In the genomic region with DNA sequence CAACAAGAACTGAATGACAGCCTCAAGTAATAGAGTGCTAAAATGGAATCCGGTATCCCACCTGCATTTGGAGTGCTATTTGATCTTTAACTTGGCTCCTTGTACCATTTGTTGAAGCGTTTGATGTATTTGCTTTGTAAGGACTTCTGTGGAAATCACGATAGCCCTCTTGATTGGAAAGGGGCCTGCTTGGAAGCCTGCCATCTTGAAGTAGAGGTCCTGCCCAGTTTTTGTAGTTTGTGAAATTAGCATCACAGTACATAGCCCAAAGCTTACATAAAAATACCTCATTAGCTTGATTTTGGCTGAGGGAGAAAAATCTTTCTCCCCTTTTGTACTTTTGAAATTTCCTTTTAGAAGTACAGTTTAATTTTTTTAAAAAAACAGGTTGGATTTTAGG, we compare ENCODE assay signal across 19 cellular contexts. TPM values are rescaled to one million over a fixed set of nuclear protein-coding genes. Genes with fewer than 3 reads are reported as not detected.
DNase-seq lines count a peak whose midpoint lies in the region; ATAC-seq, FAIRE-seq and TF ChIP-seq lines count a peak whose summit lies in the region.
"Had no signal": no experiment of that assay in that cellular context is flagged by ENCODE, and none has a peak within 500 bp of the region (broad histone marks: within the 10 kb centered on the region; RNA-seq: fewer than 3 reads in every experiment).

No MANE protein-coding gene starts in this region.

- H3K9ac ChIP-seq in HepG2 (ENCODE audit: insufficient read depth, low read depth, low read length) (no peak overlapping the region), SU-DHL-6 (ENCODE audit: low read length) (no peak overlapping the region)

- H3K4me3 ChIP-seq in HepG2 (replicated peaks in 1 of 3; ENCODE audit: insufficient read depth in 1 of 3, low read depth in 2 of 3, low read length in 3 of 3) (no peak overlapping the region), right lobe of liver (no peak overlapping the region), SU-DHL-6 (ENCODE audit: insufficient read depth, low read length, poor library complexity, severe bottlenecking) (no peak overlapping the region)
- H3K4me3 ChIP-seq: prostate gland, smooth muscle cell, thyroid gland had no signal

- H3K79me2 ChIP-seq in HepG2 (ENCODE audit: insufficient read depth, low read length) (peaks cover 48% of the 10 kb centered on the region), SU-DHL-6 (ENCODE audit: insufficient read depth, low read length) (peaks cover 65% of the 10 kb centered on the region)

- H4K20me1 ChIP-seq in HepG2 (ENCODE audit: insufficient read depth, low read length): peaks cover 12% of the 10 kb centered on the region; the same call in 1 of the 2 replicates
- H4K20me1 ChIP-seq in SU-DHL-6 (ENCODE audit: low read depth, low read length): peaks cover 28% of the 10 kb centered on the region

- in situ Hi-C loops in HepG2 (cut with HindIII; ENCODE audit: extremely low pct_ligation_motif_present, low pct_unique_long_range_greater_than_20kb): no loop called here

- H3K4me2 ChIP-seq in HepG2 (ENCODE audit: low read depth, low read length): 0 out of 2 replicates have a peak overlapping the region, but pooled peaks have one; percentile 96
- H3K4me2 ChIP-seq in SU-DHL-6 (ENCODE audit: low read depth, low read length, poor library complexity, severe bottlenecking): peak overlapping the region; percentile 98
- H3K4me2 ChIP-seq: smooth muscle cell had no signal

- WGBS in HepG2 (ENCODE audit: low lambda C conversion rate): 92% methylated on average over 3 of the region's 3 CpGs
- 35% methylated on average over 3 of the region's 3 CpGs for WGBS in right lobe of liver (ENCODE audit: insufficient coverage, low coverage, low lambda C conversion rate, missing lambda C conversion rate)

- H3K4me1 ChIP-seq in HepG2 (ENCODE audit: insufficient read depth, low read length) (peaks cover 37% of the 10 kb centered on the region), right lobe of liver (peaks cover 0 to 11% (median 0%) of the 10 kb centered on the region in 4 donors)
- H3K4me1 ChIP-seq: prostate gland had no signal

- POLR2A ChIA-PET in HepG2 (lab: Yijun Ruan, JAX): no interaction called here

- no peak for FAIRE-seq in HepG2 (lab: Jason Lieb, UNC)
- FAIRE-seq: islet of Langerhans had no signal

- H3K36me3 ChIP-seq in HepG2 (replicated peaks in 1 of 2; ENCODE audit: control insufficient read depth in 1 of 2, insufficient read depth in 2 of 2, low read length in 2 of 2) (peaks cover 6 to 32% of the 10 kb centered on the region in 2 experiments), right lobe of liver (no peaks in the 10 kb centered on the region), SU-DHL-6 (ENCODE audit: low read length) (peaks cover 20% of the 10 kb centered on the region)
- H3K36me3 ChIP-seq: brain microvascular endothelial cell, prostate gland, thyroid gland had no signal

- no peak for TF ChIP-seq RAD21 in HepG2 (CRISPR knock-in tag; IDR thresholded peaks at IDR 0.05)

- TF ChIP-seq EP300 in HepG2 (IDR thresholded peaks at IDR 0.05; ENCODE audit: low read depth in 2 of 2, low read length in 2 of 2) (no peak), HepG2 (CRISPR knock-in tag; IDR thresholded peaks at IDR 0.05; ENCODE audit: borderline replicate concordance) (no peak)

- DNase-seq in HepG2 (ENCODE audit: low spot score): no peak
- no peak for DNase-seq in right lobe of liver
- peak; percentile 27 for DNase-seq in NCI-H1092 (lab: John Stamatoyannopoulos, UW)
- DNase-seq in amygdala (lab: John Stamatoyannopoulos, UW): no peak
- no peak for DNase-seq in HK-2 (ENCODE audit: unreplicated experiment)
- DNase-seq in GM19238 (ENCODE audit: insufficient read length, low spot score): no peak
- DNase-seq: activated naive CD4-positive, alpha-beta T cell treated with Interleukin-2 at 50 U/mL for 16 hours; brain microvascular endothelial cell; DMS53; glutamatergic neuron; naive thymus-derived CD8-positive, alpha-beta T cell; NCI-H1694; thyroid gland had no signal

- no TSS peak for BruUV-seq in HepG2 (replicated peaks; lab: Mats Ljungman, UMichigan)

- TF ChIP-seq CTCF in HepG2 (CRISPR knock-in tag; IDR thresholded peaks at IDR 0.05) (no peak), right lobe of liver (IDR thresholded peaks at IDR 0.05) (no peak), SU-DHL-6 (IDR thresholded peaks at IDR 0.05; ENCODE audit: insufficient read depth, low read length, poor library complexity, severe bottlenecking) (no peak)

- no peaks in the 10 kb centered on the region for H3F3A ChIP-seq in SU-DHL-6 (ENCODE audit: insufficient read depth)

- H3K27me3 ChIP-seq in HepG2 (ENCODE audit: control insufficient read depth in 1 of 2, insufficient read depth in 2 of 2, low read length in 2 of 2) (no peaks in the 10 kb centered on the region), right lobe of liver (peaks cover 6 to 24% of the 10 kb centered on the region in 2 donors), SU-DHL-6 (ENCODE audit: low read length) (no peaks in the 10 kb centered on the region)
- H3K27me3 ChIP-seq: brain microvascular endothelial cell had no signal

- no peak for ATAC-seq in HepG2
- no peak for ATAC-seq in right lobe of liver
- ATAC-seq in HG02763 (IDR thresholded peaks at IDR 0.05; ENCODE audit: unreplicated experiment): no peak
- ATAC-seq: naive thymus-derived CD8-positive, alpha-beta T cell had no signal

- no peaks in the 10 kb centered on the region for H3K9me2 ChIP-seq in SU-DHL-6 (replicated peaks; ENCODE audit: insufficient read depth, low read length)

- intact Hi-C loops in HepG2 (cut with micrococcal nuclease; ENCODE audit: unreplicated experiment) (loop anchor here (10.0 kb wide), 2 partner anchors 133 to 283 kb away; partner anchors contain the start of gene MAP3K20), right lobe of liver (cut with DNase I) (no loop called here)

- CTCF ChIA-PET in HepG2 (lab: Yijun Ruan, JAX; ENCODE audit: low intra/inter-chr PET ratio, low total read pairs): no interaction called here

- no peaks in the 10 kb centered on the region for H3K9me3 ChIP-seq in HepG2 (ENCODE audit: low read length)
- no peaks in the 10 kb centered on the region for H3K9me3 ChIP-seq in right lobe of liver
- H3K9me3 ChIP-seq in SU-DHL-6 (ENCODE audit: insufficient read depth, low read length): no peaks in the 10 kb centered on the region
- H3K9me3 ChIP-seq: prostate gland, thyroid gland had no signal

- no peak overlapping the region for H3K27ac ChIP-seq in HepG2 (ENCODE audit: extremely low read length, insufficient read depth, low read length)
- no peak overlapping the region for H3K27ac ChIP-seq in right lobe of liver
- H3K27ac ChIP-seq in SU-DHL-6 (ENCODE audit: low read depth, low read length): 0 out of 2 replicates have a peak overlapping the region, but pooled peaks have one; percentile 4
- H3K27ac ChIP-seq: brain microvascular endothelial cell, HL-60, prostate gland, thyroid gland had no signal

- TF ChIP-seq POLR2A in HepG2 (IDR thresholded peaks at IDR 0.05; ENCODE audit: insufficient read depth in 1 of 2, low read depth in 2 of 2, low read length in 2 of 2) (no peak), right lobe of liver (IDR thresholded peaks at IDR 0.05) (no peak)

- H2AFZ ChIP-seq in HepG2 (ENCODE audit: low read length): no peak overlapping the region
- H2AFZ ChIP-seq in SU-DHL-6 (ENCODE audit: low read depth, low read length, severe bottlenecking): no peak overlapping the region

TF ChIP-seq in HepG2, 621 proteins besides CTCF, POLR2A, EP300 and RAD21:
- TF ChIP-seq IRX3 (CRISPR knock-in tag; IDR thresholded peaks at IDR 0.05; ENCODE audit: borderline replicate concordance, low read depth) (no peak), DPF2 (CRISPR knock-in tag; IDR thresholded peaks at IDR 0.05; ENCODE audit: borderline replicate concordance, low read depth) (no peak), KLF9 (CRISPR knock-in tag; IDR thresholded peaks at IDR 0.05; ENCODE audit: low read depth) (no peak)
- TF ChIP-seq, protein P1, sequence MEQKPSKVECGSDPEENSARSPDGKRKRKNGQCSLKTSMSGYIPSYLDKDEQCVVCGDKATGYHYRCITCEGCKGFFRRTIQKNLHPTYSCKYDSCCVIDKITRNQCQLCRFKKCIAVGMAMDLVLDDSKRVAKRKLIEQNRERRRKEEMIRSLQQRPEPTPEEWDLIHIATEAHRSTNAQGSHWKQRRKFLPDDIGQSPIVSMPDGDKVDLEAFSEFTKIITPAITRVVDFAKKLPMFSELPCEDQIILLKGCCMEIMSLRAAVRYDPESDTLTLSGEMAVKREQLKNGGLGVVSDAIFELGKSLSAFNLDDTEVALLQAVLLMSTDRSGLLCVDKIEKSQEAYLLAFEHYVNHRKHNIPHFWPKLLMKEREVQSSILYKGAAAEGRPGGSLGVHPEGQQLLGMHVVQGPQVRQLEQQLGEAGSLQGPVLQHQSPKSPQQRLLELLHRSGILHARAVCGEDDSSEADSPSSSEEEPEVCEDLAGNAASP (CRISPR knock-in tag; IDR thresholded peaks at IDR 0.05; ENCODE audit: borderline replicate concordance): no peak

RNA-seq across cellular contexts. Expression of gene CDCA7, which starts 2.7 kb away (rescaled TPM):
- 46.2 and 52.5 TPM in 2 replicates for total RNA-seq in HepG2 (2016; rRNA removed; fragmentation: Illumina TruSeq; extraction: Trizol)
- total RNA-seq in HepG2 (2016; cell fraction: cytosol; rRNA removed; fragmentation: Illumina TruSeq; extraction: Trizol; ENCODE audit: low read depth): 27.7 and 30.0 TPM in 2 replicates
- 47.6 and 48.2 TPM in 2 replicates for total RNA-seq in HepG2 (2016; cell fraction: insoluble cytoplasmic fraction; rRNA removed; fragmentation: Illumina TruSeq; extraction: Trizol)
- 32.2 and 33.8 TPM in 2 replicates for total RNA-seq in HepG2 (2016; cell fraction: membrane; rRNA removed; fragmentation: Illumina TruSeq; extraction: Trizol)
- 53.9 and 55.6 TPM in 2 replicates for total RNA-seq in HepG2 (2016; cell fraction: nucleus; rRNA removed; fragmentation: Illumina TruSeq; extraction: Trizol)
- polyA plus RNA-seq in HepG2 (2011; rRNA removed): 38.4 and 57.8 TPM in 2 replicates
- 14.1 and 14.3 TPM in 2 replicates for polyA plus RNA-seq in HepG2 (2011; cell fraction: cytosol; rRNA removed)
- polyA plus RNA-seq in HepG2 (2011; cell fraction: nucleus; rRNA removed): 145 and 170 TPM in 2 replicates
- 22.8 and 38.7 TPM in 2 replicates for polyA plus RNA-seq in HepG2 (2012)
- 7.6 and 7.8 TPM in 2 replicates for polyA plus RNA-seq in HepG2 (2016; cell fraction: cytosol; fragmentation: Illumina TruSeq; extraction: Trizol; ENCODE audit: low read depth)
- 67.0 and 69.0 TPM in 2 replicates for polyA plus RNA-seq in HepG2 (2016; cell fraction: insoluble cytoplasmic fraction; fragmentation: Illumina TruSeq; extraction: Trizol; ENCODE audit: low read depth)
- polyA plus RNA-seq in HepG2 (2016; cell fraction: membrane; fragmentation: Illumina TruSeq; extraction: Trizol; ENCODE audit: low read depth): 16.4 and 17.0 TPM in 2 replicates
- 142 and 148 TPM in 2 replicates for polyA plus RNA-seq in HepG2 (2016; cell fraction: nucleus; fragmentation: Illumina TruSeq; extraction: Trizol; ENCODE audit: insufficient read depth, low read depth)
- polyA minus RNA-seq in HepG2 (2011; rRNA and poly(A)+ RNA removed; ENCODE audit: low replicate concordance): 12.0 and 26.4 TPM in 2 replicates
- 10.3 and 11.9 TPM in 2 replicates for polyA minus RNA-seq in HepG2 (2011; cell fraction: cytosol; rRNA and poly(A)+ RNA removed)
- polyA minus RNA-seq in HepG2 (2011; cell fraction: nucleus; rRNA and poly(A)+ RNA removed): 40.2 and 48.7 TPM in 2 replicates
- under 1 TPM in 5 of 6 experiments, not detected in 1; 0.09 to 0.37 (median 0.20) TPM for total RNA-seq in right lobe of liver

Comparison
In these comparisons a context has a peak if more than half of its experiments do, and no peak if none do; other contexts are left out.
1. RNA of gene CDCA7, which starts 2.7 kb away (total RNA-seq): 27.7 to 55.6 TPM in HepG2; 0.09 to 0.37 TPM in right lobe of liver; every median in the first group is over 10 times any median in the second.